In genomic region chr5:141476132-141476909, GRCh38 we compare ENCODE assay signal across 8 cellular contexts. TPM values are rescaled to one million over a fixed set of nuclear protein-coding genes. Genes with fewer than 3 reads are reported as not detected.
A peak's percentile ranks its signal among the peaks of the same experiment; 100 is the strongest.
DNase-seq lines count a peak whose midpoint lies in the region; ATAC-seq and TF ChIP-seq lines count a peak whose summit lies in the region.

No MANE protein-coding gene starts in this region.

- H3K9me3 ChIP-seq in MM.1S (replicated peaks; ENCODE audit: insufficient read depth, low read length) = no peaks in the 10 kb centered on the region
- H3K9me3 ChIP-seq in heart right ventricle = no peaks in the 10 kb centered on the region
- no peaks in the 10 kb centered on the region for H3K9me3 ChIP-seq in prostate gland

- peak overlapping the region; percentile 2; the same call in 1 of the 2 replicates for H3K9ac ChIP-seq in MM.1S (ENCODE audit: low read length)

- TF ChIP-seq POLR2A in prostate gland (IDR thresholded peaks at IDR 0.05) = peak; percentile 21

- H4K20me1 ChIP-seq in GM23338 (replicated peaks; ENCODE audit: insufficient read depth) = peaks cover 19% of the 10 kb centered on the region
- no peaks in the 10 kb centered on the region for H4K20me1 ChIP-seq in MM.1S (ENCODE audit: insufficient read depth, low read length)

- H3K27ac ChIP-seq in GM23338 (ENCODE audit: low read depth) (no peak overlapping the region), MM.1S (ENCODE audit: low read length) (no peak overlapping the region), heart right ventricle (peak overlapping the region; percentile 67 to 93 (median 87)), prostate gland (peak overlapping the region; percentile 88)

- peaks cover 26% of the 10 kb centered on the region for H3K36me3 Mint-ChIP-seq in GM23338 (ENCODE audit: low read depth)
- H3K36me3 Mint-ChIP-seq in activated naive CD8-positive, alpha-beta T cell treated with anti-CD3 and anti-CD28 coated beads, Interleukin-2, amount 10 ng/mL, durations not matched to agents 7 days and 5 days = no peaks in the 10 kb centered on the region

- peaks cover 21% of the 10 kb centered on the region for H3K4me1 Mint-ChIP-seq in GM23338
- H3K4me1 Mint-ChIP-seq in activated naive CD8-positive, alpha-beta T cell treated with anti-CD3 and anti-CD28 coated beads, Interleukin-2, amount 10 ng/mL, durations not matched to agents 7 days and 5 days = peaks cover 18% of the 10 kb centered on the region

- no peak for TF ChIP-seq CTCF in GM23338 (conservative IDR thresholded peaks at IDR 0.05; ENCODE audit: low read depth in 2 of 2)
- TF ChIP-seq CTCF in MM.1S (IDR thresholded peaks at IDR 0.05; ENCODE audit: low read length) = no peak
- TF ChIP-seq CTCF in heart right ventricle (IDR thresholded peaks at IDR 0.05) = no peak
- TF ChIP-seq CTCF in prostate gland (IDR thresholded peaks at IDR 0.05) = no peak

- peak overlapping the region; percentile 92 for H3K4me3 Mint-ChIP-seq in GM23338
- H3K4me3 Mint-ChIP-seq in activated naive CD8-positive, alpha-beta T cell treated with anti-CD3 and anti-CD28 coated beads, Interleukin-2, amount 10 ng/mL, durations not matched to agents 7 days and 5 days = peak overlapping the region; percentile 83

- intact Hi-C loops in heart right ventricle (cut with DNase I) = loop anchor here in 8 of 10 donors (1.0 to 5.0 kb wide), 6 partner anchors 34 to 84 kb away; no protein-coding TSS in a partner anchor
- intact Hi-C loops in prostate gland (cut with DNase I) = loop anchor here (2.0 to 5.0 kb wide), 2 partner anchors 36 to 82 kb away; no protein-coding TSS in a partner anchor

- H3K27ac Mint-ChIP-seq in GM23338 = no peak overlapping the region
- peak overlapping the region; percentile 14 for H3K27ac Mint-ChIP-seq in activated naive CD8-positive, alpha-beta T cell treated with anti-CD3 and anti-CD28 coated beads, Interleukin-2, amount 10 ng/mL, durations not matched to agents 7 days and 5 days

- H3K4me3 ChIP-seq in GM23338 (peak overlapping the region; percentile 66), MM.1S (ENCODE audit: low read length) (peak overlapping the region; percentile 62), heart right ventricle (peak overlapping the region; percentile 51 to 80 (median 62)), prostate gland (peak overlapping the region; percentile 46 to 50)

- peak overlapping the region; percentile 83 for H3K4me2 ChIP-seq in GM23338
- peak overlapping the region; percentile 97 for H3K4me2 ChIP-seq in MM.1S (ENCODE audit: low read depth, low read length)

- H3K9me3 Mint-ChIP-seq in GM23338 = peaks cover 26% of the 10 kb centered on the region
- no peaks in the 10 kb centered on the region for H3K9me3 Mint-ChIP-seq in activated naive CD8-positive, alpha-beta T cell treated with anti-CD3 and anti-CD28 coated beads, Interleukin-2, amount 10 ng/mL, durations not matched to agents 7 days and 5 days

- no peaks in the 10 kb centered on the region; the same call in 1 of the 2 replicates for H3K4me1 ChIP-seq in GM23338 (ENCODE audit: insufficient read depth)
- H3K4me1 ChIP-seq in MM.1S (ENCODE audit: low read length) = peaks cover 5% of the 10 kb centered on the region
- peaks cover 7 to 58% (median 45%) of the 10 kb centered on the region in 9 donors for H3K4me1 ChIP-seq in heart right ventricle
- peaks cover 2% of the 10 kb centered on the region for H3K4me1 ChIP-seq in prostate gland (replicated peaks)

- peak; percentile 23 to 45 for DNase-seq in NCI-H2081 (lab: John Stamatoyannopoulos, UW)
- no peak for DNase-seq in NCI-H2081 treated with DMSO at 0.1 percent for 48 hours (lab: John Stamatoyannopoulos, UW)
- DNase-seq in GM23338 (ENCODE audit: low spot score) = peak; percentile 64
- peak; percentile 16 for DNase-seq in MM.1S
- no peak for DNase-seq in activated naive CD8-positive, alpha-beta T cell treated with anti-CD3 and anti-CD28 coated beads, Interleukin-2, amount 10 ng/mL, durations not matched to agents 7 days and 5 days
- peak; percentile 66 to 69 for DNase-seq in heart right ventricle
- DNase-seq in prostate gland (ENCODE audit: low spot score) = peak; percentile 68
- no peak for DNase-seq in NCI-H446 (lab: John Stamatoyannopoulos, UW)

- H3K9me2 ChIP-seq in GM23338 (ENCODE audit: insufficient read depth) (no peaks in the 10 kb centered on the region), MM.1S (replicated peaks; ENCODE audit: insufficient read depth, low read length) (no peaks in the 10 kb centered on the region)

- H3K79me2 ChIP-seq in GM23338 (replicated peaks; ENCODE audit: insufficient read depth) (no peaks in the 10 kb centered on the region; the same call in none of the 2 replicates), MM.1S (ENCODE audit: low read length) (no peaks in the 10 kb centered on the region)

- peaks cover 27% of the 10 kb centered on the region for H3K27me3 Mint-ChIP-seq in GM23338 (ENCODE audit: insufficient read depth, low read depth, poor library complexity)
- H3K27me3 Mint-ChIP-seq in activated naive CD8-positive, alpha-beta T cell treated with anti-CD3 and anti-CD28 coated beads, Interleukin-2, amount 10 ng/mL, durations not matched to agents 7 days and 5 days = peaks cover 70% of the 10 kb centered on the region

- H2AFZ ChIP-seq in GM23338 (peak overlapping the region; percentile 89), MM.1S (ENCODE audit: low read length) (peak overlapping the region; percentile 75)

- H3F3A ChIP-seq in GM23338 (replicated peaks; ENCODE audit: low read depth) (0 out of 2 replicates have a peak, but pooled peaks cover 4% of the 10 kb centered on the region), MM.1S (ENCODE audit: insufficient read depth, low read length) (no peaks in the 10 kb centered on the region)

- H3K36me3 ChIP-seq in GM23338 (ENCODE audit: insufficient read depth) (no peaks in the 10 kb centered on the region), MM.1S (replicated peaks; ENCODE audit: insufficient read depth, low read length) (no peaks in the 10 kb centered on the region), heart right ventricle (peaks cover 0 to 19% (median 0%) of the 10 kb centered on the region in 9 donors), prostate gland (no peaks in the 10 kb centered on the region)

- H3K27me3 ChIP-seq in GM23338 (ENCODE audit: insufficient read depth) = peaks cover 39% of the 10 kb centered on the region
- no peaks in the 10 kb centered on the region for H3K27me3 ChIP-seq in MM.1S (replicated peaks; ENCODE audit: insufficient read depth, low read length)
- H3K27me3 ChIP-seq in heart right ventricle = peaks cover 0 to 51% (median 0%) of the 10 kb centered on the region in 7 donors
- no peaks in the 10 kb centered on the region for H3K27me3 ChIP-seq in prostate gland (replicated peaks; ENCODE audit: insufficient read depth)

- ATAC-seq in GM23338 (peak; percentile 51), heart right ventricle (peak; percentile 50 to 79 (median 69))
- peak; percentile 22 for ATAC-seq in activated naive CD8-positive, alpha-beta T cell treated with anti-CD3 and anti-CD28 coated beads, Interleukin-2, amount 10 ng/mL, durations not matched to agents 7 days and 5 days (ENCODE audit: low read depth)

- 1% methylated on average over 58 of the region's 58 CpGs for WGBS in heart right ventricle, 2 donors
- under 1% methylated on average over 52 of the region's 58 CpGs for WGBS in prostate gland

- POLR2A ChIA-PET in activated naive CD8-positive, alpha-beta T cell treated with anti-CD3 and anti-CD28 coated beads, Interleukin-2, amount 10 ng/mL, durations not matched to agents 7 days and 5 days (lab: Charles Lee) = no interaction called here

TF ChIP-seq in GM23338, 12 proteins besides CTCF, POLR2A, EP300 and RAD21 (continues in another document):
- no peak for TF ChIP-seq POLR2AphosphoS5 (IDR thresholded peaks at IDR 0.05; ENCODE audit: low read depth)

RNA-seq across cellular contexts. Expression of gene PCDHGC3, which starts 0.6 kb away (rescaled TPM):
- 12.9 and 13.3 TPM in 2 replicates for total RNA-seq in GM23338 (2014; rRNA removed; shearing (Covaris generic))
- polyA plus RNA-seq in GM23338 (2016; fragmentation: Nextera tagmentation; extraction: Ambion mirVana) (13.8 and 14.4 TPM in 2 replicates), heart right ventricle (10 to 100 TPM; 43.4 to 48.6 TPM)
- total RNA-seq in activated naive CD8-positive, alpha-beta T cell treated with anti-CD3 and anti-CD28 coated beads, Interleukin-2, amount 10 ng/mL, durations not matched to agents 7 days and 5 days = not detected
- total RNA-seq in heart right ventricle (10 to 100 TPM; 12.8 to 19.5 (median 15.9) TPM), prostate gland (10 to 100 TPM; 27.6 to 55.3 TPM)

RNA-seq across cellular contexts. Expression of gene PCDHGC4, which starts 8.5 kb away (rescaled TPM):
- total RNA-seq in GM23338 (2014; rRNA removed; shearing (Covaris generic)) = 2.3 and 3.0 TPM in 2 replicates
- polyA plus RNA-seq in GM23338 (2016; fragmentation: Nextera tagmentation; extraction: Ambion mirVana) (0.31 TPM in 1 of 2 replicates, not detected in the other), heart right ventricle (1 to 10 TPM in 1 of 2 donors, under 1 TPM in 1; 0.12 to 5.0 TPM)
- total RNA-seq in activated naive CD8-positive, alpha-beta T cell treated with anti-CD3 and anti-CD28 coated beads, Interleukin-2, amount 10 ng/mL, durations not matched to agents 7 days and 5 days = not detected
- total RNA-seq in heart right ventricle (1 to 10 TPM; 1.7 to 4.3 (median 3.1) TPM), prostate gland (1 to 10 TPM; 3.8 to 4.1 TPM)

RNA-seq across cellular contexts. Expression of gene PCDHGC5, which starts 12.6 kb away (rescaled TPM):
- 0.54 and 1.5 TPM in 2 replicates for total RNA-seq in GM23338 (2014; rRNA removed; shearing (Covaris generic))
- polyA plus RNA-seq in GM23338 (2016; fragmentation: Nextera tagmentation; extraction: Ambion mirVana) (0.16 TPM in 1 of 2 replicates, not detected in the other), heart right ventricle (10 to 100 TPM in 1 of 2 donors, under 1 TPM in 1; 0.38 to 10.2 TPM)
- total RNA-seq in activated naive CD8-positive, alpha-beta T cell treated with anti-CD3 and anti-CD28 coated beads, Interleukin-2, amount 10 ng/mL, durations not matched to agents 7 days and 5 days = not detected
- total RNA-seq in heart right ventricle (1 to 10 TPM; 2.2 to 4.9 (median 3.3) TPM), prostate gland (1 to 10 TPM in 1 of 2 donors, under 1 TPM in 1; 0.96 to 2.7 TPM)

RNA-seq across cellular contexts. Expression of gene PCDHGA12, which starts 46.0 kb away (rescaled TPM):
- total RNA-seq in GM23338 (2014; rRNA removed; shearing (Covaris generic)) = 3.3 and 3.5 TPM in 2 replicates
- 0.68 TPM in 2 replicates for polyA plus RNA-seq in GM23338 (2016; fragmentation: Nextera tagmentation; extraction: Ambion mirVana)
- total RNA-seq in activated naive CD8-positive, alpha-beta T cell treated with anti-CD3 and anti-CD28 coated beads, Interleukin-2, amount 10 ng/mL, durations not matched to agents 7 days and 5 days = under 1 TPM in 1 of 2 experiments, not detected in 1; 0.11 TPM
- total RNA-seq in heart right ventricle = 1 to 10 TPM; 5.4 to 9.2 (median 6.1) TPM
- 1 to 10 TPM; 1.6 to 5.3 TPM for polyA plus RNA-seq in heart right ventricle
- 1 to 10 TPM; 3.8 to 6.8 TPM for total RNA-seq in prostate gland

RNA-seq across cellular contexts. Expression of gene PCDHGA11, which starts 55.5 kb away (rescaled TPM):
- total RNA-seq in GM23338 (2014; rRNA removed; shearing (Covaris generic)) = 8.9 and 10.7 TPM in 2 replicates
- polyA plus RNA-seq in GM23338 (2016; fragmentation: Nextera tagmentation; extraction: Ambion mirVana) (2.3 and 3.0 TPM in 2 replicates), heart right ventricle (1 to 10 TPM in 1 of 2 donors, under 1 TPM in 1; 0.74 to 7.2 TPM)
- under 1 TPM; 0.08 to 0.09 TPM for total RNA-seq in activated naive CD8-positive, alpha-beta T cell treated with anti-CD3 and anti-CD28 coated beads, Interleukin-2, amount 10 ng/mL, durations not matched to agents 7 days and 5 days
- total RNA-seq in heart right ventricle (1 to 10 TPM; 3.3 to 8.5 (median 5.4) TPM), prostate gland (1 to 10 TPM; 2.9 to 3.4 TPM)

Comparison
In these comparisons a context has a peak if more than half of its experiments do, and no peak if none do; other contexts are left out.
1. DNase-seq: peak in NCI-H2081 (2 of 2), GM23338 (single experiment), MM.1S (single experiment), heart right ventricle (2 of 2) and prostate gland (single experiment); none in NCI-H2081 treated with DMSO at 0.1 percent for 48 hours (single experiment), activated naive CD8-positive, alpha-beta T cell treated with anti-CD3 and anti-CD28 coated beads, Interleukin-2, amount 10 ng/mL, durations not matched to agents 7 days and 5 days (single experiment) and NCI-H446 (0 of 2).
2. H3K27ac ChIP-seq: peak in heart right ventricle (10 of 10) and prostate gland (2 of 2); none in GM23338 (single experiment) and MM.1S (single experiment).
3. RNA of gene PCDHGC3, which starts 0.6 kb away (total RNA-seq): 27.6 to 55.3 TPM in prostate gland, 12.8 to 19.5 TPM in heart right ventricle and 12.9 to 13.3 TPM in GM23338; not detected in activated naive CD8-positive, alpha-beta T cell treated with anti-CD3 and anti-CD28 coated beads, Interleukin-2, amount 10 ng/mL, durations not matched to agents 7 days and 5 days; every median in the first group is over 10 times any median in the second.
4. Peak in every context shown above with its lines, with median percentiles within 50 percentile points of each other: ATAC-seq and H3K4me3 ChIP-seq.